In genomic region chrX:128975716-128976115, GRCh38 we compare ENCODE assay signal across 7 cellular contexts.
DNase-seq lines count a peak whose midpoint lies in the region; ATAC-seq, FAIRE-seq and TF ChIP-seq lines count a peak whose summit lies in the region.

No MANE protein-coding gene starts in this region.

- ATAC-seq in GM21526 (IDR thresholded peaks at IDR 0.05; ENCODE audit: low FRiP score, unreplicated experiment) (peak; percentile 86), K562 (no peak), lung (ENCODE audit: insufficient read depth, low FRiP score) (no peak), HG03571 (IDR thresholded peaks at IDR 0.05; ENCODE audit: unreplicated experiment) (no peak)

- TF ChIP-seq EP300 in K562 (IDR thresholded peaks at IDR 0.05; ENCODE audit: low read length) = no peak

- DNase-seq in GM12864 (ENCODE audit: low read depth) (no peak), NCI-H1436 treated with DMSO at 0.1 percent for 48 hours (lab: John Stamatoyannopoulos, UW) (peak; percentile 4), K562 (ENCODE audit: extremely low read depth in 1 of 4, low spot score in 3 of 4) (peak; percentile 3 to 7 (median 6)), lung (ENCODE audit: low spot score) (no peak), KG1 (lab: John Stamatoyannopoulos, UW) (no peak)

- peak in 1 of 2 experiments; percentile 45; a peak in 2 of 4 replicates for TF ChIP-seq RAD21 in K562 (CRISPR knock-in tag; conservative IDR thresholded peaks at IDR 0.05 in 1 of 2, IDR thresholded peaks at IDR 0.05 in 1 of 2)

- H3K27me3 ChIP-seq in K562 (ENCODE audit: control insufficient read depth in 2 of 2, insufficient read depth in 2 of 2, low read length in 2 of 2) (no peaks in the 10 kb centered on the region), lung (ENCODE audit: control insufficient read depth, insufficient read depth) (no peaks in the 10 kb centered on the region)

- CTCF ChIA-PET in K562 (lab: Yijun Ruan, JAX; ENCODE audit: low intra/inter-chr PET ratio) = no interaction called here

- no peaks in the 10 kb centered on the region for H4K20me1 ChIP-seq in K562 (replicated peaks; ENCODE audit: control insufficient read depth, insufficient read depth, low read length)

- no peak for FAIRE-seq in K562 (lab: Jason Lieb, UNC)

- H3K9me1 ChIP-seq in K562 (ENCODE audit: control insufficient read depth, insufficient read depth, low read length) = no peaks in the 10 kb centered on the region

- no peak overlapping the region for H3K4me3 ChIP-seq in GM12864 (ENCODE audit: low read depth, low read length)
- H3K4me3 ChIP-seq in K562 = no peak overlapping the region
- no peak overlapping the region for H3K4me3 ChIP-seq in lung

- no peaks in the 10 kb centered on the region for H3K9me3 ChIP-seq in K562 (replicated peaks; ENCODE audit: control insufficient read depth, insufficient read depth, low read depth, low read length)
- no peaks in the 10 kb centered on the region for H3K9me3 ChIP-seq in lung (ENCODE audit: control insufficient read depth in 2 of 2, insufficient read depth in 1 of 2, low read length in 1 of 2)

- no peak for TF ChIP-seq POLR2A in K562 (conservative IDR thresholded peaks at IDR 0.05)

- WGBS in K562 (ENCODE audit: insufficient coverage, low coverage, missing lambda C conversion rate) = 0% methylated on average over 4 of the region's 6 CpGs
- WGBS in lung, 2 donors = 6 to 8% methylated on average over 3 to 6 of the region's 6 CpGs

- H2AFZ ChIP-seq in K562 (ENCODE audit: low read depth, low read length) = no peak overlapping the region

- intact Hi-C loops in K562 (cut with micrococcal nuclease) = no loop called here

- no peak overlapping the region for H3K4me2 ChIP-seq in K562 (ENCODE audit: insufficient read depth, low read length)

- POLR2A ChIA-PET in K562 (lab: Yijun Ruan, JAX) = interaction anchor here (0.7 kb wide), 1 partner anchor 458 kb away, joined by 3 read pairs; no protein-coding TSS in a partner anchor

- no peaks in the 10 kb centered on the region for H3K36me3 ChIP-seq in K562 (ENCODE audit: control insufficient read depth, insufficient read depth, low read length)
- H3K36me3 ChIP-seq in lung (ENCODE audit: control insufficient read depth in 2 of 2, insufficient read depth in 2 of 2, low read length in 2 of 2) = no peaks in the 10 kb centered on the region

- in situ Hi-C loops in K562 (cut with MboI) = no loop called here

- no peaks in the 10 kb centered on the region for H3K4me1 ChIP-seq in K562 (replicated peaks in 1 of 2; ENCODE audit: control insufficient read depth in 2 of 2, insufficient read depth in 2 of 2, low read length in 2 of 2)
- H3K4me1 ChIP-seq in lung (ENCODE audit: control insufficient read depth in 2 of 2, insufficient read depth in 2 of 2, low read length in 2 of 2) = no peaks in the 10 kb centered on the region

- H3K27ac ChIP-seq in K562 (ENCODE audit: extremely low read depth, low read depth, low read length) (no peak overlapping the region), lung (ENCODE audit: low read depth in 1 of 2, low read length in 1 of 2) (no peak overlapping the region)

- no peaks in the 10 kb centered on the region for H3K79me2 ChIP-seq in K562 (ENCODE audit: control insufficient read depth, insufficient read depth, low read length)

- TF ChIP-seq CTCF in GM12864 (IDR thresholded peaks at IDR 0.05; ENCODE audit: low read depth, low read length, missing control alignments) (peak; percentile 74), K562 (IDR thresholded peaks at IDR 0.05 in 2 of 3, conservative IDR thresholded peaks at IDR 0.05 in 1 of 3; ENCODE audit: insufficient read depth in 2 of 3, low read depth in 1 of 3, low read length in 3 of 3) (peak; percentile 17 to 44 (median 19); a peak in 3 of 6 replicates), lung (IDR thresholded peaks at IDR 0.05; ENCODE audit: control extremely low read depth, extremely low read depth) (peak; percentile 6)

- no TSS peak for BruUV-seq in K562 (replicated peaks; lab: Mats Ljungman, UMichigan)

- H3K9ac ChIP-seq in K562 (ENCODE audit: insufficient read depth in 1 of 2, low read depth in 2 of 2, low read length in 2 of 2) = no peak overlapping the region

TF ChIP-seq in K562, 482 proteins besides CTCF, POLR2A, EP300 and RAD21:
- TF ChIP-seq BRD9 (IDR thresholded peaks at IDR 0.05; ENCODE audit: low read depth, partially characterized antibody) (no peak), FOXO4 (CRISPR knock-in tag; IDR thresholded peaks at IDR 0.05) (no peak), GATA2 (CRISPR knock-in tag; IDR thresholded peaks at IDR 0.05) (no peak), GATAD2A (IDR thresholded peaks at IDR 0.05) (no peak), FOXA1 (IDR thresholded peaks at IDR 0.05; ENCODE audit: borderline replicate concordance) (no peak), TOE1 (IDR thresholded peaks at IDR 0.05; ENCODE audit: borderline replicate concordance) (no peak), TOE1 (CRISPR knock-in tag; IDR thresholded peaks at IDR 0.05; ENCODE audit: borderline replicate concordance, low read depth) (no peak)
- TF ChIP-seq, protein P1, sequence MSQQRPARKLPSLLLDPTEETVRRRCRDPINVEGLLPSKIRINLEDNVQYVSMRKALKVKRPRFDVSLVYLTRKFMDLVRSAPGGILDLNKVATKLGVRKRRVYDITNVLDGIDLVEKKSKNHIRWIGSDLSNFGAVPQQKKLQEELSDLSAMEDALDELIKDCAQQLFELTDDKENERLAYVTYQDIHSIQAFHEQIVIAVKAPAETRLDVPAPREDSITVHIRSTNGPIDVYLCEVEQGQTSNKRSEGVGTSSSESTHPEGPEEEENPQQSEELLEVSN (IDR thresholded peaks at IDR 0.05; ENCODE audit: borderline replicate concordance in 1 of 2, extremely low read depth in 1 of 2, insufficient read depth in 1 of 2, insufficient read length in 1 of 2, low read depth in 1 of 2, low read length in 1 of 2, poor library complexity in 1 of 2, severe bottlenecking in 1 of 2) = no peak

Comparison
In these comparisons a context has a peak if more than half of its experiments do, and no peak if none do; other contexts are left out.
1. DNase-seq: peak in NCI-H1436 treated with DMSO at 0.1 percent for 48 hours (single experiment) and K562 (4 of 4); none in GM12864 (single experiment), lung (single experiment) and KG1 (single experiment).
2. CTCF ChIP-seq: peak in every context shown above with its lines; median percentile 74 in GM12864; 19 in K562; 6 in lung.